1 cellular context compared by ENCODE assay signal in genomic region chr19:38618590-38619360, GRCh38.
TF ChIP-seq lines count a peak whose summit lies in the region.

EIF3K (plus strand) TSS chr19:38619188; CDS start chr19:38619269, 81 bp downstream.

TF ChIP-seq in K562, 482 proteins besides CTCF, POLR2A, EP300 and RAD21 (continued from another document):
- no peak for TF ChIP-seq HMBOX1 (IDR thresholded peaks at IDR 0.05)
- no peak for TF ChIP-seq FOXA1 (IDR thresholded peaks at IDR 0.05; ENCODE audit: borderline replicate concordance)
- TF ChIP-seq ZBTB40 (IDR thresholded peaks at IDR 0.05), result peak; percentile 95
- no peak for TF ChIP-seq ZBTB40 (CRISPR knock-in tag; IDR thresholded peaks at IDR 0.05)
- peak in 1 of 2 experiments; percentile 51; a peak in 2 of 4 replicates for TF ChIP-seq MAZ (CRISPR knock-in tag; conservative IDR thresholded peaks at IDR 0.05 in 1 of 2, IDR thresholded peaks at IDR 0.05 in 1 of 2)
- TF ChIP-seq PBX2 (CRISPR knock-in tag; IDR thresholded peaks at IDR 0.05; ENCODE audit: low read depth), result no peak
- no peak for TF ChIP-seq PBX2 (tag; conservative IDR thresholded peaks at IDR 0.05; ENCODE audit: low read depth)
- peak; percentile 91 for TF ChIP-seq ESRRA (IDR thresholded peaks at IDR 0.05; ENCODE audit: borderline replicate concordance, low read depth)
- no peak for TF ChIP-seq SRSF7 (optimal IDR thresholded peaks at IDR 0.05; ENCODE audit: low read depth, low read length)
- TF ChIP-seq ZNF584 (CRISPR knock-in tag; IDR thresholded peaks at IDR 0.05; ENCODE audit: low read depth), result no peak
- no peak for TF ChIP-seq ZNF384 (IDR thresholded peaks at IDR 0.05; ENCODE audit: low read depth, low read length)
- no peak for TF ChIP-seq PTTG1 (tag; IDR thresholded peaks at IDR 0.05; ENCODE audit: low read depth)
- TF ChIP-seq TAF7 (tag; IDR thresholded peaks at IDR 0.05), result 0 out of 2 replicates have a peak, but pooled peaks have one; percentile 58
- TF ChIP-seq ZNF124 (CRISPR knock-in tag; IDR thresholded peaks at IDR 0.05), result no peak
- TF ChIP-seq NFIX (CRISPR knock-in tag; IDR thresholded peaks at IDR 0.05; ENCODE audit: low read depth), result no peak
- no peak for TF ChIP-seq THRA (IDR thresholded peaks at IDR 0.05)
- no peak for TF ChIP-seq ZNF668 (CRISPR knock-in tag; IDR thresholded peaks at IDR 0.05)
- peak; percentile 84 for TF ChIP-seq SAP30 (IDR thresholded peaks at IDR 0.05; ENCODE audit: borderline replicate concordance, insufficient read depth, low read depth, low read length, poor library complexity, severe bottlenecking)
- no peak for TF ChIP-seq MEF2A (IDR thresholded peaks at IDR 0.05; ENCODE audit: control insufficient read depth, low read depth, low read length)
- TF ChIP-seq ELF4 (CRISPR knock-in tag; IDR thresholded peaks at IDR 0.05), result no peak
- TF ChIP-seq SLC30A9 (CRISPR knock-in tag; IDR thresholded peaks at IDR 0.05), result no peak
- no peak for TF ChIP-seq ZNF696 (CRISPR knock-in tag; conservative IDR thresholded peaks at IDR 0.05)
- no peak for TF ChIP-seq ZNF354B (CRISPR knock-in tag; IDR thresholded peaks at IDR 0.05)
- TF ChIP-seq GTF2A2 (tag; IDR thresholded peaks at IDR 0.05), result no peak
- no peak for TF ChIP-seq ZBTB8A (IDR thresholded peaks at IDR 0.05; ENCODE audit: partially characterized antibody)
- TF ChIP-seq ZNF133 (CRISPR knock-in tag; IDR thresholded peaks at IDR 0.05), result no peak
- peak; percentile 40; the same call in 1 of the 2 replicates for TF ChIP-seq CTBP1 (IDR thresholded peaks at IDR 0.05; ENCODE audit: borderline replicate concordance)
- TF ChIP-seq HES1 (IDR thresholded peaks at IDR 0.05; ENCODE audit: low read depth), result no peak
- TF ChIP-seq USF2 (CRISPR knock-in tag; IDR thresholded peaks at IDR 0.05), result peak; percentile 97
- peak; percentile 74; the same call in 1 of the 2 replicates for TF ChIP-seq MITF (IDR thresholded peaks at IDR 0.05)
- no peak for TF ChIP-seq NCOA4 (IDR thresholded peaks at IDR 0.05; ENCODE audit: partially characterized antibody)
- TF ChIP-seq EP400 (IDR thresholded peaks at IDR 0.05), result peak; percentile 86
- no peak for TF ChIP-seq JUN (IDR thresholded peaks at IDR 0.05; ENCODE audit: borderline replicate concordance, low read depth, low read length)
- no peak for TF ChIP-seq JUN (CRISPR knock-in tag; IDR thresholded peaks at IDR 0.05; ENCODE audit: borderline replicate concordance)
- TF ChIP-seq ZNF785 (CRISPR knock-in tag; IDR thresholded peaks at IDR 0.05), result no peak
- 0 out of 2 replicates have a peak, but pooled peaks have one; percentile 14 for TF ChIP-seq SMARCE1 (IDR thresholded peaks at IDR 0.05)
- peak; percentile 83 for TF ChIP-seq CREB1 (IDR thresholded peaks at IDR 0.05)
- peak; percentile 81 for TF ChIP-seq CREB1 (CRISPR knock-in tag; IDR thresholded peaks at IDR 0.05)
- peak; percentile 96 for TF ChIP-seq SUPT5H (IDR thresholded peaks at IDR 0.05)
- 0 out of 2 replicates have a peak, but pooled peaks have one; percentile 33 for TF ChIP-seq ZBED1 (IDR thresholded peaks at IDR 0.05)
- TF ChIP-seq ZNF589 (CRISPR knock-in tag; IDR thresholded peaks at IDR 0.05; ENCODE audit: low read depth), result peak; percentile 88
- no peak for TF ChIP-seq ZBTB1 (CRISPR knock-in tag; IDR thresholded peaks at IDR 0.05; ENCODE audit: borderline replicate concordance, low read depth)
- TF ChIP-seq ZNF79 (CRISPR knock-in tag; IDR thresholded peaks at IDR 0.05; ENCODE audit: low read depth), result no peak
- TF ChIP-seq ZNF76 (CRISPR knock-in tag; IDR thresholded peaks at IDR 0.05; ENCODE audit: borderline replicate concordance), result peak; percentile 71; the same call in 1 of the 2 replicates
- TF ChIP-seq SMAD3 (CRISPR knock-in tag; conservative IDR thresholded peaks at IDR 0.05), result no peak
- no peak for TF ChIP-seq SNAPC5 (CRISPR knock-in tag; IDR thresholded peaks at IDR 0.05)
